8 cellular contexts compared by ENCODE assay signal in the genomic region with DNA sequence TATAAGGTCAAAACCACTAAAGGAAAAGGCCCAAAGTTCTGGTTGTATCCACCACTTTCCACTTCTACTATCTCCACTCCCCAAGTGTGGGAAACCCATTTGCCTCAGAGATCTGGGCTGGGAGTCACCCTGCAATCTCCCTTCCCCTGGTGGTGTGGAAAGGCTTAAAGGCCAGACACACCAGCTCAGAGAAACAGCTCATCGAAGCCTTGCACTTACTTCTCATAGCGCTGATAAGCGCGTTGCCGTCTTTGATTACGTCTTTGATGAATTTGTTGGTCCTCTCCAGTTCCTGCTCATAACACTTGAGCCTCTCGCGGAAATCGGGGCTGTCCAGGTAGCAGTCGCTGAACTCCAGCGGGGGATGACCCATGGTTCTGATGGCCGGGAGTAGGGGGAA. TPM values are rescaled to one million over a fixed set of nuclear protein-coding genes. Genes with fewer than 3 reads are reported as not detected.
DNase-seq lines count a peak whose midpoint lies in the region; ATAC-seq, FAIRE-seq and TF ChIP-seq lines count a peak whose summit lies in the region.

No MANE protein-coding gene starts in this region.

- H3K4me1 Mint-ChIP-seq in activated naive CD4-positive, alpha-beta T cell treated with anti-CD3 and anti-CD28 coated beads, Interleukin-2, amount 50 U/mL, for 24 hours, result peaks cover 10% of the 10 kb centered on the region

- no peak overlapping the region for H2BK15ac ChIP-seq in mesendoderm (replicated peaks; ENCODE audit: low read depth)

- no peaks in the 10 kb centered on the region for H3K27me3 ChIP-seq in mesendoderm (ENCODE audit: insufficient read depth, low read length, poor library complexity)
- H3K27me3 ChIP-seq in aorta (ENCODE audit: control insufficient read depth in 1 of 2, insufficient read depth in 2 of 2, low read length in 1 of 2), result no peaks in the 10 kb centered on the region

- FAIRE-seq in frontal cortex (lab: Jason Lieb, UNC), result no peak
- no peak for FAIRE-seq in urothelium cell line (lab: Jason Lieb, UNC)

- WGBS in mesendoderm (ENCODE audit: extremely low coverage, insufficient coverage, low lambda C conversion rate), result no CpG with 5 or more reads among the region's 12 CpGs
- 4 to 35% methylated on average over 12 of the region's 12 CpGs for WGBS in aorta, 2 donors

- peaks cover 19% of the 10 kb centered on the region for H3K27me3 Mint-ChIP-seq in activated naive CD4-positive, alpha-beta T cell treated with anti-CD3 and anti-CD28 coated beads, Interleukin-2, amount 50 U/mL, for 24 hours

- no peak overlapping the region for H2AK5ac ChIP-seq in mesendoderm (ENCODE audit: low read length)

- H3K23ac ChIP-seq in mesendoderm (ENCODE audit: low read length), result no peak overlapping the region

- H3K9ac ChIP-seq in mesendoderm (ENCODE audit: low read length), result peak overlapping the region; percentile 66

- H3K4ac ChIP-seq in mesendoderm (ENCODE audit: low read depth, low read length), result no peak overlapping the region

- no peaks in the 10 kb centered on the region for H3K9me3 Mint-ChIP-seq in activated naive CD4-positive, alpha-beta T cell treated with anti-CD3 and anti-CD28 coated beads, Interleukin-2, amount 50 U/mL, for 24 hours

- H4K8ac ChIP-seq in mesendoderm (ENCODE audit: low read depth, low read length), result no peak overlapping the region

- no peaks in the 10 kb centered on the region for H3K36me3 ChIP-seq in mesendoderm (ENCODE audit: control insufficient read depth, insufficient read depth, low read length)
- H3K36me3 ChIP-seq in aorta (ENCODE audit: control insufficient read depth in 1 of 2, insufficient read depth in 2 of 2, low read length in 1 of 2), result no peaks in the 10 kb centered on the region

- H3K79me1 ChIP-seq in mesendoderm (ENCODE audit: low read length), result no peaks in the 10 kb centered on the region

- peak; percentile 5 for ATAC-seq in aorta (ENCODE audit: low FRiP score)

- no peaks in the 10 kb centered on the region for H3K79me2 ChIP-seq in mesendoderm (ENCODE audit: control insufficient read depth, insufficient read depth, low read length)

- intact Hi-C loops in aorta (cut with DNase I), result no loop called here

- H3K4me2 ChIP-seq in mesendoderm (ENCODE audit: low read length), result peak overlapping the region; percentile 66

- no peak for TF ChIP-seq CTCF in coronary artery (IDR thresholded peaks at IDR 0.05)

- peak overlapping the region; percentile 84 for H3K4me3 Mint-ChIP-seq in activated naive CD4-positive, alpha-beta T cell treated with anti-CD3 and anti-CD28 coated beads, Interleukin-2, amount 50 U/mL, for 24 hours

- H3K56ac ChIP-seq in mesendoderm (ENCODE audit: low read length), result peak overlapping the region; percentile 82

- H2BK5ac ChIP-seq in mesendoderm (ENCODE audit: low read length), result no peak overlapping the region

- H3K27ac Mint-ChIP-seq in activated naive CD4-positive, alpha-beta T cell treated with anti-CD3 and anti-CD28 coated beads, Interleukin-2, amount 50 U/mL, for 24 hours, result no peak overlapping the region

- no peak overlapping the region for H3K18ac ChIP-seq in mesendoderm (ENCODE audit: low read length)

- H4K5ac ChIP-seq in mesendoderm (ENCODE audit: low read length), result no peak overlapping the region

- no peak overlapping the region for H2BK120ac ChIP-seq in mesendoderm (ENCODE audit: low read depth, low read length)

- no peaks in the 10 kb centered on the region for H3K36me3 Mint-ChIP-seq in activated naive CD4-positive, alpha-beta T cell treated with anti-CD3 and anti-CD28 coated beads, Interleukin-2, amount 50 U/mL, for 24 hours

- H3K4me1 ChIP-seq in mesendoderm (ENCODE audit: control insufficient read depth, low read depth, low read length), result no peaks in the 10 kb centered on the region
- no peaks in the 10 kb centered on the region for H3K4me1 ChIP-seq in aorta (ENCODE audit: control insufficient read depth in 1 of 2, insufficient read depth in 2 of 2, low read length in 2 of 2)

- H3K27ac ChIP-seq in coronary artery (peak overlapping the region; percentile 54 to 86), mesendoderm (ENCODE audit: low read depth, low read length) (peak overlapping the region; percentile 63), aorta (ENCODE audit: low read depth in 1 of 2, low read length in 2 of 2) (no peak overlapping the region)

- DNase-seq in activated naive CD4-positive, alpha-beta T cell treated with Interleukin-2 at 50 U/mL for 16 hours, result no peak
- DNase-seq in coronary artery (ENCODE audit: low spot score) (no peak), mesendoderm (peak; percentile 45), aorta (no peak), DMS153 treated with DMSO at 0.1 percent for 48 hours (lab: John Stamatoyannopoulos, UW; ENCODE audit: unreplicated experiment) (no peak), frontal cortex (ENCODE audit: low spot score in 2 of 2) (no peak), urothelium cell line (ENCODE audit: low spot score) (no peak)

- H3K9me3 ChIP-seq in aorta (ENCODE audit: control insufficient read depth, low read length), result no peaks in the 10 kb centered on the region

- peak overlapping the region; percentile 75 for H3K4me3 ChIP-seq in coronary artery
- H3K4me3 ChIP-seq in mesendoderm (ENCODE audit: low read length), result peak overlapping the region; percentile 61
- H3K4me3 ChIP-seq in aorta (ENCODE audit: low read length in 2 of 2), result peak overlapping the region; percentile 49 to 74

RNA-seq across cellular contexts. Expression of gene OPHN1, which starts 0.6 kb away (rescaled TPM):
- 0.95 TPM for polyA plus RNA-seq in mesendoderm (2013, experiment 1 of 2)
- polyA plus RNA-seq in mesendoderm (2013, experiment 2 of 2), result 1.3 TPM
- total RNA-seq in aorta, result 1 to 10 TPM; 6.8 to 9.7 TPM
- 1 to 10 TPM in 1 of 2 donors, under 1 TPM in 1; 0.25 to 2.9 TPM for polyA plus RNA-seq in aorta
- 39.1 TPM for total RNA-seq in frontal cortex

Comparison
In these comparisons a context has a peak if more than half of its experiments do, and no peak if none do; other contexts are left out.
1. H3K27ac ChIP-seq: peak in coronary artery (2 of 2) and mesendoderm (single experiment); none in aorta (0 of 2).
2. Peak in every context shown above with its lines, with median percentiles within 50 percentile points of each other: H3K4me3 ChIP-seq.